Comparison of ENCODE assay signal across 2 cellular contexts in the genomic region with DNA sequence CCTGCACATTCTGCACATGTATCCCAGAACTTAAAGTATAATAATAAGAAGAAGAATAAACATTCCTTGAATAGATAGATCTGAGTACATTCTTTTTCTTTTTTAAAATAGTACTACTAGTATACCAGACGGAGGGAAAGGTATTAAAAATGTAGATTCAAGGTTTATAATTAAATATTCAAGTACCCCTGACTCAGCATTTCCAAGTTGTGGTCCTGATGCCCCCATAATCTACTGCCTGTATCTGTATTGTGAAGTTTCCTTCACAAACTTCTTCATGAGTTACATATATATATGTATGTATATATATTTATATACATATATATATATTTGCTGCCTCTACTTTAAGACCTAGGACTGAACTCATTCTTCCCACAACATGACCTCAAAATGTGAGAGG.
TF ChIP-seq lines count a peak whose summit lies in the region.

No MANE protein-coding gene starts in this region.

TF ChIP-seq in A549, 52 proteins besides CTCF, POLR2A, EP300 and RAD21 (continued from another document):
- TF ChIP-seq, protein P1, sequence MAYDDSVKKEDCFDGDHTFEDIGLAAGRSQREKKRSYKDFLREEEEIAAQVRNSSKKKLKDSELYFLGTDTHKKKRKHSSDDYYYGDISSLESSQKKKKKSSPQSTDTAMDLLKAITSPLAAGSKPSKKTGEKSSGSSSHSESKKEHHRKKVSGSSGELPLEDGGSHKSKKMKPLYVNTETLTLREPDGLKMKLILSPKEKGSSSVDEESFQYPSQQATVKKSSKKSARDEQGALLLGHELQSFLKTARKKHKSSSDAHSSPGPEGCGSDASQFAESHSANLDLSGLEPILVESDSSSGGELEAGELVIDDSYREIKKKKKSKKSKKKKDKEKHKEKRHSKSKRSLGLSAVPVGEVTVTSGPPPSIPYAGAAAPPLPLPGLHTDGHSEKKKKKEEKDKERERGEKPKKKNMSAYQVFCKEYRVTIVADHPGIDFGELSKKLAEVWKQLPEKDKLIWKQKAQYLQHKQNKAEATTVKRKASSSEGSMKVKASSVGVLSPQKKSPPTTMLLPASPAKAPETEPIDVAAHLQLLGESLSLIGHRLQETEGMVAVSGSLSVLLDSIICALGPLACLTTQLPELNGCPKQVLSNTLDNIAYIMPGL (CRISPR knock-in tag; IDR thresholded peaks at IDR 0.05; ENCODE audit: borderline replicate concordance): no peak
- peak; percentile 48 for TF ChIP-seq MAFK (IDR thresholded peaks at IDR 0.05; ENCODE audit: partially characterized antibody)

TF ChIP-seq in IMR-90, 13 proteins besides CTCF, POLR2A, EP300 and RAD21:
- TF ChIP-seq, protein P2, sequence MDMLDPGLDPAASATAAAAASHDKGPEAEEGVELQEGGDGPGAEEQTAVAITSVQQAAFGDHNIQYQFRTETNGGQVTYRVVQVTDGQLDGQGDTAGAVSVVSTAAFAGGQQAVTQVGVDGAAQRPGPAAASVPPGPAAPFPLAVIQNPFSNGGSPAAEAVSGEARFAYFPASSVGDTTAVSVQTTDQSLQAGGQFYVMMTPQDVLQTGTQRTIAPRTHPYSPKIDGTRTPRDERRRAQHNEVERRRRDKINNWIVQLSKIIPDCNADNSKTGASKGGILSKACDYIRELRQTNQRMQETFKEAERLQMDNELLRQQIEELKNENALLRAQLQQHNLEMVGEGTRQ (IDR thresholded peaks at IDR 0.05; ENCODE audit: low read depth, low read length): no peak
- TF ChIP-seq RCOR1 (IDR thresholded peaks at IDR 0.05; ENCODE audit: insufficient replicate concordance, low read length) (no peak), MXI1 (IDR thresholded peaks at IDR 0.05; ENCODE audit: borderline replicate concordance, low read depth, low read length) (no peak), CEBPB (IDR thresholded peaks at IDR 0.05; ENCODE audit: low read depth, low read length) (no peak), MAFK (IDR thresholded peaks at IDR 0.05; ENCODE audit: low read depth, low read length) (peak; percentile 91), RFX5 (IDR thresholded peaks at IDR 0.05; ENCODE audit: low read depth, low read length) (no peak), MAZ (IDR thresholded peaks at IDR 0.05; ENCODE audit: borderline replicate concordance, low read depth, low read length) (no peak), CHD1 (IDR thresholded peaks at IDR 0.05; ENCODE audit: low read depth, low read length) (no peak)
TF ChIP-seq in IMR-90: peak in this region for 1.
